Comparison of ENCODE assay signal across 31 cellular contexts in genomic region chr14:32545109-32545857, GRCh38.
DNase-seq lines count a peak whose midpoint lies in the region; ATAC-seq, FAIRE-seq and TF ChIP-seq lines count a peak whose summit lies in the region.
"Had no signal": no experiment of that assay in that cellular context is flagged by ENCODE, and none has a peak within 500 bp of the region (broad histone marks: within the 10 kb centered on the region; RNA-seq: fewer than 3 reads in every experiment).

No MANE protein-coding gene starts in this region.

- H3F3A ChIP-seq in GM23338 (replicated peaks; ENCODE audit: low read depth), result no peaks in the 10 kb centered on the region

- H3K36me3 ChIP-seq in GM23338 (ENCODE audit: insufficient read depth), result no peaks in the 10 kb centered on the region
- peaks cover 5 to 15% (median 14%) of the 10 kb centered on the region in 3 donors for H3K36me3 ChIP-seq in tibial artery
- H3K36me3 ChIP-seq: BE2C, suprapubic skin, WERI-Rb-1 had no signal

- H3K27ac Mint-ChIP-seq in GM23338, result no peak overlapping the region
- no peak overlapping the region for H3K27ac Mint-ChIP-seq in activated CD4-positive, alpha-beta T cell treated with anti-CD3 and anti-CD28 coated beads, Interleukin-2, amount 10 ng/mL, durations not matched to agents 7 days and 5 days
- H3K27ac Mint-ChIP-seq: activated naive CD8-positive, alpha-beta T cell treated with anti-CD3 and anti-CD28 coated beads for 36 hours; CD8-positive, alpha-beta T cell; effector memory CD8-positive, alpha-beta T cell; H9; natural killer cell treated with Interleukin-12 subunit alpha and Interleukin-12 subunit beta and Interleukin-15 and Interleukin-18, amount 100 ng/mL, for 72 hours had no signal

- H3K4me3 Mint-ChIP-seq in GM23338, result no peak overlapping the region
- H3K4me3 Mint-ChIP-seq in activated CD4-positive, alpha-beta T cell treated with anti-CD3 and anti-CD28 coated beads, Interleukin-2, amount 10 ng/mL, durations not matched to agents 7 days and 5 days, result no peak overlapping the region
- H3K4me3 Mint-ChIP-seq: activated naive CD8-positive, alpha-beta T cell treated with anti-CD3 and anti-CD28 coated beads for 36 hours; CD8-positive, alpha-beta T cell; effector memory CD8-positive, alpha-beta T cell; H9; natural killer cell treated with Interleukin-12 subunit alpha and Interleukin-12 subunit beta and Interleukin-15 and Interleukin-18, amount 100 ng/mL, for 72 hours had no signal

- H3K9me3 ChIP-seq in tibial artery, result no peaks in the 10 kb centered on the region
- H3K9me3 ChIP-seq: BE2C, SJCRH30, suprapubic skin had no signal

- H2AFZ ChIP-seq in GM23338, result 0 out of 2 replicates have a peak overlapping the region, but pooled peaks have one; percentile 10

- POLR2A ChIA-PET in activated CD4-positive, alpha-beta T cell treated with anti-CD3 and anti-CD28 coated beads, Interleukin-2, amount 10 ng/mL, durations not matched to agents 7 days and 5 days (lab: Charles Lee), result no interaction called here

- CTCF ChIA-PET in activated CD4-positive, alpha-beta T cell treated with anti-CD3 and anti-CD28 coated beads, Interleukin-2, amount 10 ng/mL, durations not matched to agents 7 days and 5 days (lab: Charles Lee), result no interaction called here

- no peak for TF ChIP-seq POLR2A in GM12892 (IDR thresholded peaks at IDR 0.05; ENCODE audit: low read depth, low read length)

- TF ChIP-seq CTCF in GM23338 (conservative IDR thresholded peaks at IDR 0.05; ENCODE audit: low read depth in 2 of 2) (no peak), tibial artery (IDR thresholded peaks at IDR 0.05) (no peak)

- no peaks in the 10 kb centered on the region for H3K36me3 Mint-ChIP-seq in GM23338 (ENCODE audit: low read depth)
- no peaks in the 10 kb centered on the region for H3K36me3 Mint-ChIP-seq in activated CD4-positive, alpha-beta T cell treated with anti-CD3 and anti-CD28 coated beads, Interleukin-2, amount 10 ng/mL, durations not matched to agents 7 days and 5 days (ENCODE audit: low read depth)
- H3K36me3 Mint-ChIP-seq: activated naive CD8-positive, alpha-beta T cell treated with anti-CD3 and anti-CD28 coated beads for 36 hours; CD8-positive, alpha-beta T cell; natural killer cell treated with Interleukin-12 subunit alpha and Interleukin-12 subunit beta and Interleukin-15 and Interleukin-18, amount 100 ng/mL, for 72 hours had no signal

- H3K4me1 Mint-ChIP-seq in GM23338, result peaks cover 4% of the 10 kb centered on the region; the same call in 1 of the 3 replicates
- no peaks in the 10 kb centered on the region for H3K4me1 Mint-ChIP-seq in activated CD4-positive, alpha-beta T cell treated with anti-CD3 and anti-CD28 coated beads, Interleukin-2, amount 10 ng/mL, durations not matched to agents 7 days and 5 days
- H3K4me1 Mint-ChIP-seq: activated naive CD8-positive, alpha-beta T cell treated with anti-CD3 and anti-CD28 coated beads for 36 hours had no signal

- FAIRE-seq in GM12892 (lab: Jason Lieb, UNC), result no peak
- FAIRE-seq: astrocyte had no signal

- H3K27me3 Mint-ChIP-seq in GM23338 (ENCODE audit: insufficient read depth, low read depth, poor library complexity), result no peaks in the 10 kb centered on the region
- peaks cover 2% of the 10 kb centered on the region for H3K27me3 Mint-ChIP-seq in activated CD4-positive, alpha-beta T cell treated with anti-CD3 and anti-CD28 coated beads, Interleukin-2, amount 10 ng/mL, durations not matched to agents 7 days and 5 days
- H3K27me3 Mint-ChIP-seq: activated naive CD8-positive, alpha-beta T cell treated with anti-CD3 and anti-CD28 coated beads for 36 hours; effector memory CD8-positive, alpha-beta T cell; natural killer cell treated with Interleukin-12 subunit alpha and Interleukin-12 subunit beta and Interleukin-15 and Interleukin-18, amount 100 ng/mL, for 72 hours had no signal

- no peaks in the 10 kb centered on the region for H3K9me2 ChIP-seq in GM23338 (ENCODE audit: insufficient read depth)

- ATAC-seq in GM23338, result no peak
- ATAC-seq: CD8-positive, alpha-beta T cell; effector memory CD8-positive, alpha-beta T cell; natural killer cell treated with Interleukin-12 subunit alpha and Interleukin-12 subunit beta and Interleukin-15 and Interleukin-18, amount 100 ng/mL, for 72 hours had no signal

- no peaks in the 10 kb centered on the region for H3K27me3 ChIP-seq in GM23338 (ENCODE audit: insufficient read depth)
- no peaks in the 10 kb centered on the region for H3K27me3 ChIP-seq in tibial artery
- H3K27me3 ChIP-seq: BE2C, SJCRH30, suprapubic skin had no signal

- no peaks in the 10 kb centered on the region for H3K4me1 ChIP-seq in GM23338 (ENCODE audit: insufficient read depth)
- H3K4me1 ChIP-seq in tibial artery, result peaks cover 0 to 63% (median 2%) of the 10 kb centered on the region in 4 donors
- H3K4me1 ChIP-seq: BE2C, suprapubic skin had no signal

- H3K9me3 Mint-ChIP-seq in GM23338, result no peaks in the 10 kb centered on the region
- H3K9me3 Mint-ChIP-seq in activated CD4-positive, alpha-beta T cell treated with anti-CD3 and anti-CD28 coated beads, Interleukin-2, amount 10 ng/mL, durations not matched to agents 7 days and 5 days, result no peaks in the 10 kb centered on the region
- H3K9me3 Mint-ChIP-seq: activated naive CD8-positive, alpha-beta T cell treated with anti-CD3 and anti-CD28 coated beads for 36 hours; CD8-positive, alpha-beta T cell; H9 had no signal

- peak; percentile 31 for DNase-seq in AG08395 (ENCODE audit: low spot score)
- DNase-seq in GM23338 (ENCODE audit: low spot score), result no peak
- peak in 24 of 61 donors; percentile 1 to 83 (median 24) for DNase-seq in caudate nucleus (lab: John Stamatoyannopoulos, UW)
- peak; percentile 29 for DNase-seq in middle frontal gyrus (ENCODE audit: extremely low spot score, low spot score)
- no peak for DNase-seq in tibial artery
- DNase-seq in GM12892 (ENCODE audit: insufficient read length), result no peak
- no peak for DNase-seq in activated CD4-positive, alpha-beta T cell treated with anti-CD3 and anti-CD28 coated beads, Interleukin-2, amount 10 ng/mL, durations not matched to agents 7 days and 5 days
- DNase-seq: activated CD4-positive, alpha-beta T cell treated with anti-CD3 and anti-CD28 coated beads for 4 hours; activated effector memory CD4-positive, alpha-beta T cell treated with Interleukin-2 at 50 U/mL for 16 hours; activated naive CD8-positive, alpha-beta T cell treated with anti-CD3 and anti-CD28 coated beads for 36 hours; BE2C; CD8-positive, alpha-beta T cell; cortex of kidney; effector memory CD8-positive, alpha-beta T cell; EL; foreskin fibroblast; H9; NCI-H446; NCI-H82; retina; RPMI8226; SJCRH30; stimulated activated naive CD4-positive, alpha-beta T cell; T1000; WERI-Rb-1 had no signal

- H4K20me1 ChIP-seq in GM23338 (replicated peaks; ENCODE audit: insufficient read depth), result no peaks in the 10 kb centered on the region

- H3K27ac ChIP-seq in GM23338 (ENCODE audit: low read depth) (no peak overlapping the region), caudate nucleus (ENCODE audit: low read depth, low read length) (peak overlapping the region; percentile 19), tibial artery (no peak overlapping the region)
- H3K27ac ChIP-seq: KMS-11, SJCRH30, skin epidermis, suprapubic skin, WERI-Rb-1 had no signal

- no peak overlapping the region for H3K4me3 ChIP-seq in GM23338
- no peak overlapping the region for H3K4me3 ChIP-seq in tibial artery
- H3K4me3 ChIP-seq: lung, SJCRH30, skin epidermis, suprapubic skin had no signal

- no peaks in the 10 kb centered on the region for H3K79me2 ChIP-seq in GM23338 (replicated peaks; ENCODE audit: insufficient read depth)

- intact Hi-C loops in tibial artery (cut with DNase I; ENCODE audit: low total_unique reads), result no loop called here

- no peak overlapping the region for H3K4me2 ChIP-seq in GM23338
- H3K4me2 ChIP-seq: KMS-11 had no signal

TF ChIP-seq in GM23338, 12 proteins besides CTCF, POLR2A, EP300 and RAD21 (continues in another document):
- TF ChIP-seq EZH2 (IDR thresholded peaks at IDR 0.05; ENCODE audit: low read depth, unreplicated experiment) (no peak), CREB1 (CRISPR knock-in tag; IDR thresholded peaks at IDR 0.05; ENCODE audit: low read depth) (no peak), ZNF114 (CRISPR knock-in tag; IDR thresholded peaks at IDR 0.05) (no peak), REST (IDR thresholded peaks at IDR 0.05; ENCODE audit: unreplicated experiment) (no peak), STAT1 (IDR thresholded peaks at IDR 0.05; ENCODE audit: unreplicated experiment) (no peak)

Comparison
In these comparisons a context has a peak if more than half of its experiments do, and no peak if none do; other contexts are left out.
1. DNase-seq: peak in AG08395 (single experiment) and middle frontal gyrus (single experiment); none in GM23338 (single experiment), tibial artery (0 of 2), GM12892 (single experiment) and activated CD4-positive, alpha-beta T cell treated with anti-CD3 and anti-CD28 coated beads, Interleukin-2, amount 10 ng/mL, durations not matched to agents 7 days and 5 days (single experiment).